ENCODE assay signal across 16 cellular contexts in the genomic region with DNA sequence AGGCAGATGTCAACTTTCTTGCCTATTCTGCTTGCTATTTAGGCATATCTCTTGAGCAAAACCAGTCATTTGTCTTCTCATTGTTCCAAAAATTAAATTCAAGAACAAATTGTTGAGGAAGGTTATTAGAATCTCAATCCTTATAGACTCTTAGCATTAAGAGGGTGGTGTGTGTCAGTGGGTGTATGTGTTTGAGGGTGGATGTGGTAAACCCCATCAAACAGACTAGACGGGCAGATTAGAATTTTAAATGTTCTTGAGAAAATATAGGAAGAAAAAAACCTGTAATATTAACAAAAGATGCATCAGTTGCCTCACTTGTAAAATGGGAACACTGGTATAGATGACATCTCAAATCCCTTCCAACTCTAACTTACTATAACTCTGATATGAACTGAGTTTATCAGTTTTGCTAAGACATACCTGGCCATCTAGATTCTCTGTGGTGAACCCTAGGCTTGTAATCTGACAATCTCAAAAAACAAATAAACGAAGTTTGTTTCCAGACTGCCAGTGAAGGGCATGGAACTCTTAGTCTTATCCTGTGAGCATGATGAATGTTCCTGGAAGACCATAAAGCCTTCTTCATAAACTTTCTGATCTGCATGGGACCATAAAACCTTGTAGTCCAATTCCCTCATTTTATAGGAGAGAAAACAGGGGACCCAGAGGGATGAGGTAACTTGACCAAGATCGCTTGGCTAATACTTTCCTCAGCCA.
DNase-seq lines count a peak whose midpoint lies in the region; ATAC-seq and TF ChIP-seq lines count a peak whose summit lies in the region.
"Had no signal": no experiment of that assay in that cellular context is flagged by ENCODE, and none has a peak within 500 bp of the region (broad histone marks: within the 10 kb centered on the region; RNA-seq: fewer than 3 reads in every experiment).

No MANE protein-coding gene starts in this region.

- H3K4me1 ChIP-seq in trophoblast cell (ENCODE audit: control insufficient read depth in 1 of 2, insufficient read depth in 2 of 2, low read length in 2 of 2) (peaks cover 0 to 4% of the 10 kb centered on the region in 2 experiments), GM23338 (ENCODE audit: insufficient read depth) (peaks cover 33% of the 10 kb centered on the region)
- H3K4me1 ChIP-seq: Caco-2 had no signal

- H3K23ac ChIP-seq in trophoblast cell (ENCODE audit: low read length) = no peak overlapping the region

- H3K14ac ChIP-seq in trophoblast cell (ENCODE audit: low read length) = no peak overlapping the region

- ATAC-seq in activated T-cell treated with anti-CD3 and anti-CD28 coated beads, Interleukin-2, amount 50 U/mL, for 72 hours (replicated peaks in 1 of 2) = no peak
- ATAC-seq in T-helper 17 cell = peak; percentile 92
- peak; percentile 56 for ATAC-seq in stimulated activated effector memory CD8-positive, alpha-beta T cell treated with anti-CD3 and anti-CD28 coated beads, Interleukin-12 subunit alpha, Interleukin-12 subunit beta, amount 100 ng/mL, for 72 hours
- no peak for ATAC-seq in GM23338

- no peak overlapping the region for H2AK5ac ChIP-seq in trophoblast cell (ENCODE audit: low read length)

- H3K79me2 ChIP-seq in trophoblast cell (ENCODE audit: control insufficient read depth, insufficient read depth, low read length, poor library complexity) (no peaks in the 10 kb centered on the region), GM23338 (replicated peaks; ENCODE audit: insufficient read depth) (peaks cover 52% of the 10 kb centered on the region)

- H4K12ac ChIP-seq in trophoblast cell (ENCODE audit: low read depth, low read length) = no peak overlapping the region

- no peak overlapping the region for H2BK12ac ChIP-seq in trophoblast cell (ENCODE audit: low read length)

- H3K27me3 Mint-ChIP-seq in activated T-cell treated with anti-CD3 and anti-CD28 coated beads, Interleukin-2, amount 50 U/mL, for 72 hours (ENCODE audit: low read depth) = no peaks in the 10 kb centered on the region
- H3K27me3 Mint-ChIP-seq in T-helper 17 cell (no peaks in the 10 kb centered on the region), GM23338 (ENCODE audit: insufficient read depth, low read depth, poor library complexity) (peaks cover 2% of the 10 kb centered on the region)

- H3K9me3 ChIP-seq in T-helper 17 cell (ENCODE audit: control insufficient read depth, low read length, poor library complexity, severe bottlenecking) (no peaks in the 10 kb centered on the region), trophoblast cell (ENCODE audit: insufficient read depth, low read depth, low read length) (no peaks in the 10 kb centered on the region)
- H3K9me3 ChIP-seq: Caco-2, Peyer's patch had no signal

- H4K91ac ChIP-seq in trophoblast cell (ENCODE audit: low read depth, low read length) = no peak overlapping the region

- no peak overlapping the region for H4K8ac ChIP-seq in trophoblast cell (ENCODE audit: low read depth, low read length)

- H3K4ac ChIP-seq in trophoblast cell (ENCODE audit: low read depth, low read length) = no peak overlapping the region

- no peak overlapping the region for H2BK5ac ChIP-seq in trophoblast cell (ENCODE audit: low read depth, low read length, poor library complexity)

- H3F3A ChIP-seq in GM23338 (replicated peaks; ENCODE audit: low read depth) = no peaks in the 10 kb centered on the region

- peak overlapping the region in 1 of 2 donors; percentile 79 for H3K4me3 Mint-ChIP-seq in activated T-cell treated with anti-CD3 and anti-CD28 coated beads, Interleukin-2, amount 50 U/mL, for 72 hours
- peak overlapping the region; percentile 79 for H3K4me3 Mint-ChIP-seq in T-helper 17 cell
- peak overlapping the region; percentile 31 for H3K4me3 Mint-ChIP-seq in stimulated activated effector memory CD8-positive, alpha-beta T cell treated with anti-CD3 and anti-CD28 coated beads, Interleukin-12 subunit alpha, Interleukin-12 subunit beta, amount 100 ng/mL, for 72 hours
- no peak overlapping the region for H3K4me3 Mint-ChIP-seq in GM23338

- H2BK120ac ChIP-seq in trophoblast cell (ENCODE audit: insufficient read depth, low read length, poor library complexity) = no peak overlapping the region

- H2AFZ ChIP-seq in trophoblast cell (ENCODE audit: insufficient read depth, low read length, poor library complexity) (no peak overlapping the region), GM23338 (no peak overlapping the region)

- no peak for TF ChIP-seq CTCF in fibroblast of villous mesenchyme (IDR thresholded peaks at IDR 0.05; ENCODE audit: insufficient read depth, low read depth, low read length)
- no peak for TF ChIP-seq CTCF in GM23338 (conservative IDR thresholded peaks at IDR 0.05; ENCODE audit: low read depth in 2 of 2)

- H3K36me3 ChIP-seq in trophoblast cell (ENCODE audit: control insufficient read depth in 1 of 2, insufficient read depth in 2 of 2, low read length in 2 of 2) (no peaks in the 10 kb centered on the region), GM23338 (ENCODE audit: insufficient read depth) (peaks cover 11% of the 10 kb centered on the region)

- no peaks in the 10 kb centered on the region for H3K79me1 ChIP-seq in trophoblast cell (ENCODE audit: low read length)

- no peaks in the 10 kb centered on the region for H3K9me2 ChIP-seq in GM23338 (ENCODE audit: insufficient read depth)

- no CpG with 5 or more reads among the region's 3 CpGs for WGBS in trophoblast cell (ENCODE audit: extremely low coverage, insufficient coverage, insufficient read length)

- H4K20me1 ChIP-seq in GM23338 (replicated peaks; ENCODE audit: insufficient read depth) = no peaks in the 10 kb centered on the region

- peaks cover 14 to 27% of the 10 kb centered on the region in 2 donors for H3K36me3 Mint-ChIP-seq in activated T-cell treated with anti-CD3 and anti-CD28 coated beads, Interleukin-2, amount 50 U/mL, for 72 hours (ENCODE audit: insufficient read depth in 2 of 2)
- peaks cover 11% of the 10 kb centered on the region for H3K36me3 Mint-ChIP-seq in T-helper 17 cell (ENCODE audit: low read depth)
- peaks cover 100% of the 10 kb centered on the region for H3K36me3 Mint-ChIP-seq in stimulated activated effector memory CD8-positive, alpha-beta T cell treated with anti-CD3 and anti-CD28 coated beads, Interleukin-12 subunit alpha, Interleukin-12 subunit beta, amount 100 ng/mL, for 72 hours
- peaks cover 8% of the 10 kb centered on the region; the same call in 2 of the 3 replicates for H3K36me3 Mint-ChIP-seq in GM23338 (ENCODE audit: low read depth)

- H3K18ac ChIP-seq in trophoblast cell (ENCODE audit: low read length) = no peak overlapping the region

- H3K4me2 ChIP-seq in trophoblast cell (ENCODE audit: low read length) (no peak overlapping the region), GM23338 (no peak overlapping the region)

- no peak overlapping the region for H3K9ac ChIP-seq in trophoblast cell (ENCODE audit: low read length)

- H3K27ac ChIP-seq in trophoblast cell (ENCODE audit: low read depth, low read length) (no peak overlapping the region), GM23338 (ENCODE audit: low read depth) (no peak overlapping the region)

- peaks cover 94% of the 10 kb centered on the region for H3K4me1 Mint-ChIP-seq in activated T-cell treated with anti-CD3 and anti-CD28 coated beads, Interleukin-2, amount 50 U/mL, for 72 hours (ENCODE audit: low read depth)
- H3K4me1 Mint-ChIP-seq in T-helper 17 cell (peaks cover 65% of the 10 kb centered on the region), GM23338 (peaks cover 46% of the 10 kb centered on the region)
- H3K4me1 Mint-ChIP-seq in stimulated activated effector memory CD8-positive, alpha-beta T cell treated with anti-CD3 and anti-CD28 coated beads, Interleukin-12 subunit alpha, Interleukin-12 subunit beta, amount 100 ng/mL, for 72 hours = peaks cover 85% of the 10 kb centered on the region

- H3K27ac Mint-ChIP-seq in activated T-cell treated with anti-CD3 and anti-CD28 coated beads, Interleukin-2, amount 50 U/mL, for 72 hours = peak overlapping the region; percentile 26
- H3K27ac Mint-ChIP-seq in T-helper 17 cell (peak overlapping the region; percentile 87), GM23338 (no peak overlapping the region; the same call in 1 of the 2 replicates)
- peak overlapping the region; percentile 38 for H3K27ac Mint-ChIP-seq in stimulated activated effector memory CD8-positive, alpha-beta T cell treated with anti-CD3 and anti-CD28 coated beads, Interleukin-12 subunit alpha, Interleukin-12 subunit beta, amount 100 ng/mL, for 72 hours

- no peak for DNase-seq in activated T-cell treated with anti-CD3 and anti-CD28 coated beads, Interleukin-2, amount 50 U/mL, for 72 hours
- DNase-seq in activated T-cell treated with anti-CD3 and anti-CD28 coated beads, Interleukin-2, amount 50 U/mL, for 1 hour = no peak
- DNase-seq in T-helper 17 cell = no peak
- peak; percentile 53 for DNase-seq in fibroblast of villous mesenchyme (ENCODE audit: low read depth)
- no peak for DNase-seq in stimulated activated effector memory CD8-positive, alpha-beta T cell treated with anti-CD3 and anti-CD28 coated beads, Interleukin-12 subunit alpha, Interleukin-12 subunit beta, amount 100 ng/mL, for 72 hours (ENCODE audit: low spot score in 2 of 2)
- no peak for DNase-seq in trophoblast cell
- no peak for DNase-seq in GM23338 (ENCODE audit: low spot score)
- no peak for DNase-seq in NCI-H1930 (lab: John Stamatoyannopoulos, UW)
- DNase-seq: activated effector memory CD4-positive, alpha-beta T cell treated with anti-CD3 and anti-CD28 coated beads, Interleukin-2, amount 50 U/mL, for 16 hours; Caco-2; GDM1; hippocampal formation; NCI-H2107; NCI-H82; Peyer's patch; retina had no signal

- H3K9me3 Mint-ChIP-seq in activated T-cell treated with anti-CD3 and anti-CD28 coated beads, Interleukin-2, amount 50 U/mL, for 72 hours = no peaks in the 10 kb centered on the region
- no peaks in the 10 kb centered on the region for H3K9me3 Mint-ChIP-seq in stimulated activated effector memory CD8-positive, alpha-beta T cell treated with anti-CD3 and anti-CD28 coated beads, Interleukin-12 subunit alpha, Interleukin-12 subunit beta, amount 100 ng/mL, for 72 hours
- no peaks in the 10 kb centered on the region for H3K9me3 Mint-ChIP-seq in GM23338

- H3K27me3 ChIP-seq in trophoblast cell (ENCODE audit: insufficient read depth, low read length) (no peaks in the 10 kb centered on the region), GM23338 (ENCODE audit: insufficient read depth) (no peaks in the 10 kb centered on the region)
- H3K27me3 ChIP-seq: Peyer's patch had no signal

- no peak overlapping the region for H3K4me3 ChIP-seq in fibroblast of villous mesenchyme (ENCODE audit: low read depth, low read length)
- H3K4me3 ChIP-seq in trophoblast cell (ENCODE audit: low read depth, low read length) = no peak overlapping the region
- H3K4me3 ChIP-seq in GM23338 = no peak overlapping the region
- H3K4me3 ChIP-seq: Peyer's patch had no signal

TF ChIP-seq in GM23338, 12 proteins besides CTCF, POLR2A, EP300 and RAD21 (continues in another document):
- TF ChIP-seq NANOG (IDR thresholded peaks at IDR 0.05; ENCODE audit: borderline replicate concordance) = no peak

Comparison
In these comparisons a context has a peak if more than half of its experiments do, and no peak if none do; other contexts are left out.
1. ATAC-seq: peak in T-helper 17 cell (single experiment) and stimulated activated effector memory CD8-positive, alpha-beta T cell treated with anti-CD3 and anti-CD28 coated beads, Interleukin-12 subunit alpha, Interleukin-12 subunit beta, amount 100 ng/mL, for 72 hours (single experiment); none in activated T-cell treated with anti-CD3 and anti-CD28 coated beads, Interleukin-2, amount 50 U/mL, for 72 hours (0 of 2) and GM23338 (single experiment).